Comparison of ENCODE assay signal across 17 cellular contexts in the genomic region with DNA sequence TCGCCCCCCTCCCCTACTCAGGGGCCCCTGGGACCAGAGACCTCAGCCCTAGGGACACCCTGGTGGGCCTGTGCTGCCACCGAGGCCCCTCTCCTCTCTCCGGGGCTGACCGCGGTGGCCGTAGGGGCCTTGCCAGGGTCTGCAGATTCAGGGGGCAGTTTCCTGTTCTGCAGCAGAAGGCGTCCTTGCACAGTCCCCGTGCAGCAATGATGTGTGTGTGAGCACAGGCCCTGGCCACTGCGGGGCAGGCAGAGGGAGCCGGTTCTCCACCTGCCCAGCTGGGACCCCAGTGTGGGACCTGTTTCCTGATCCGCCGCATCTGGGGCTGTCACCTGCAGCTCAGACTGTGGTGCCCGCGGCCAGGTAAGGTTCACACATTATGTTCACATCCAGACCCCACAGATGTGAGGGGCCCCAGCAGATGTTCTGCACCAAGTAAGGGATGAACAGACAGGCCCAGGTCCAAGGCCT.
DNase-seq lines count a peak whose midpoint lies in the region; ATAC-seq, FAIRE-seq and TF ChIP-seq lines count a peak whose summit lies in the region.
"Had no signal": no experiment of that assay in that cellular context is flagged by ENCODE, and none has a peak within 500 bp of the region (broad histone marks: within the 10 kb centered on the region; RNA-seq: fewer than 3 reads in every experiment).

No MANE protein-coding gene starts in this region.

- H3K4me3 ChIP-seq in HepG2 (replicated peaks in 1 of 3; ENCODE audit: insufficient read depth in 1 of 3, low read depth in 2 of 3, low read length in 3 of 3) (no peak overlapping the region; a peak in 1 of 6 replicates), right lobe of liver (no peak overlapping the region), RWPE2 (ENCODE audit: severe bottlenecking) (no peak overlapping the region)

- H3K27ac ChIP-seq in HepG2 (ENCODE audit: extremely low read length, insufficient read depth, low read length) (no peak overlapping the region), right lobe of liver (no peak overlapping the region), RWPE2 (ENCODE audit: poor library complexity, severe bottlenecking) (peak overlapping the region; percentile 28)

- no TSS peak for BruUV-seq in HepG2 (replicated peaks; lab: Mats Ljungman, UMichigan)

- no peak for TF ChIP-seq POLR2A in HepG2 (IDR thresholded peaks at IDR 0.05; ENCODE audit: insufficient read depth in 1 of 2, low read depth in 2 of 2, low read length in 2 of 2)
- no peak for TF ChIP-seq POLR2A in right lobe of liver (IDR thresholded peaks at IDR 0.05)

- TF ChIP-seq CTCF in HepG2 (CRISPR knock-in tag; IDR thresholded peaks at IDR 0.05) (peak; percentile 33), right lobe of liver (IDR thresholded peaks at IDR 0.05) (no peak), RWPE2 (IDR thresholded peaks at IDR 0.05; ENCODE audit: poor library complexity, severe bottlenecking) (no peak)

- ATAC-seq in HepG2 (no peak), right lobe of liver (no peak), RWPE2 (ENCODE audit: low read depth) (no peak)

- no peak overlapping the region for H2AFZ ChIP-seq in HepG2 (ENCODE audit: low read length)

- POLR2A ChIA-PET in HepG2 (lab: Yijun Ruan, JAX), result no interaction called here

- peak overlapping the region in 4 of 5 donors; percentile 28 to 80 (median 50) for H3K4me3 Mint-ChIP-seq in immature natural killer cell
- H3K4me3 Mint-ChIP-seq in activated naive CD4-positive, alpha-beta T cell treated with anti-CD3 and anti-CD28 coated beads for 36 hours, result no peak overlapping the region
- H3K4me3 Mint-ChIP-seq: activated T-cell treated with anti-CD3 and anti-CD28 coated beads, Interleukin-2, amount 50 U/mL, for 72 hours; mesothelial cell of epicardium; neural crest cell had no signal

- FAIRE-seq in HepG2 (lab: Jason Lieb, UNC), result no peak

- CTCF ChIA-PET in HepG2 (lab: Yijun Ruan, JAX; ENCODE audit: low intra/inter-chr PET ratio, low total read pairs), result no interaction called here
- CTCF ChIA-PET in activated naive CD4-positive, alpha-beta T cell treated with anti-CD3 and anti-CD28 coated beads for 36 hours (lab: Charles Lee), result interaction anchor here (0.6 kb wide), 1 partner anchor 29 kb away, joined by 4 read pairs; no protein-coding TSS in a partner anchor

- H3K27me3 Mint-ChIP-seq in immature natural killer cell (ENCODE audit: low read depth in 3 of 3), result peaks cover 4 to 18% (median 13%) of the 10 kb centered on the region in 3 donors
- peaks cover 21% of the 10 kb centered on the region for H3K27me3 Mint-ChIP-seq in activated naive CD4-positive, alpha-beta T cell treated with anti-CD3 and anti-CD28 coated beads for 36 hours (ENCODE audit: low read depth)

- no peaks in the 10 kb centered on the region for H3K36me3 ChIP-seq in HepG2 (replicated peaks in 1 of 2; ENCODE audit: control insufficient read depth in 1 of 2, insufficient read depth in 2 of 2, low read length in 2 of 2)
- no peaks in the 10 kb centered on the region for H3K36me3 ChIP-seq in right lobe of liver
- 0 out of 2 replicates have a peak, but pooled peaks cover 5% of the 10 kb centered on the region for H3K36me3 ChIP-seq in RWPE2 (ENCODE audit: low read depth)

- H3K9me3 Mint-ChIP-seq in immature natural killer cell, result no peaks in the 10 kb centered on the region
- no peaks in the 10 kb centered on the region for H3K9me3 Mint-ChIP-seq in activated naive CD4-positive, alpha-beta T cell treated with anti-CD3 and anti-CD28 coated beads for 36 hours
- H3K9me3 Mint-ChIP-seq: activated naive CD8-positive, alpha-beta T cell treated with anti-CD3 and anti-CD28 coated beads, Interleukin-2, amount 10 ng/mL, durations not matched to agents 7 days and 5 days; activated T-cell treated with anti-CD3 and anti-CD28 coated beads, Interleukin-2, amount 50 U/mL, for 72 hours; mesothelial cell of epicardium; neural crest cell had no signal

- in situ Hi-C loops in HepG2 (cut with HindIII; ENCODE audit: extremely low pct_ligation_motif_present, low pct_unique_long_range_greater_than_20kb), result no loop called here

- TF ChIP-seq EP300 in HepG2 (IDR thresholded peaks at IDR 0.05; ENCODE audit: low read depth in 2 of 2, low read length in 2 of 2) (no peak), HepG2 (CRISPR knock-in tag; IDR thresholded peaks at IDR 0.05; ENCODE audit: borderline replicate concordance) (no peak)

- H3K27me3 ChIP-seq in HepG2 (ENCODE audit: control insufficient read depth in 1 of 2, insufficient read depth in 2 of 2, low read length in 2 of 2) (peaks cover 4 to 14% of the 10 kb centered on the region in 2 experiments; a peak in 4 of 5 replicates), right lobe of liver (no peaks in the 10 kb centered on the region), RWPE2 (ENCODE audit: insufficient read depth, poor library complexity, severe bottlenecking) (no peaks in the 10 kb centered on the region)
- H3K27me3 ChIP-seq: brain microvascular endothelial cell had no signal

- no peaks in the 10 kb centered on the region for H4K20me1 ChIP-seq in HepG2 (ENCODE audit: insufficient read depth, low read length)

- H3K4me1 Mint-ChIP-seq in immature natural killer cell, result peaks cover 27 to 39% of the 10 kb centered on the region in 2 donors
- peaks cover 16% of the 10 kb centered on the region for H3K4me1 Mint-ChIP-seq in activated naive CD4-positive, alpha-beta T cell treated with anti-CD3 and anti-CD28 coated beads for 36 hours (ENCODE audit: low read depth)
- H3K4me1 Mint-ChIP-seq: neural crest cell had no signal

- H3K4me1 ChIP-seq in HepG2 (ENCODE audit: insufficient read depth, low read length) (peaks cover 83% of the 10 kb centered on the region), right lobe of liver (peaks cover 0 to 32% (median 7%) of the 10 kb centered on the region in 4 donors), RWPE2 (ENCODE audit: insufficient read depth, poor library complexity, severe bottlenecking) (peaks cover 28% of the 10 kb centered on the region)

- no peaks in the 10 kb centered on the region for H3K79me2 ChIP-seq in HepG2 (ENCODE audit: insufficient read depth, low read length)

- DNase-seq in HepG2 (ENCODE audit: low spot score) (no peak), right lobe of liver (no peak), RWPE2 (ENCODE audit: low spot score) (peak; percentile 51), immature natural killer cell (peak in 1 of 3 donors; percentile 7), germinal center (ENCODE audit: low spot score) (no peak), RPMI8226 (no peak), SIG-M5 (lab: John Stamatoyannopoulos, UW) (no peak)
- DNase-seq in activated naive CD4-positive, alpha-beta T cell treated with anti-CD3 and anti-CD28 coated beads for 36 hours, result no peak
- DNase-seq: activated T-cell treated with anti-CD3 and anti-CD28 coated beads, Interleukin-2, amount 50 U/mL, for 72 hours; erythroblast; foreskin melanocyte; NCI-H2107; NCI-H524 had no signal

- H3K27ac Mint-ChIP-seq in immature natural killer cell, result peak overlapping the region; percentile 68 to 99 (median 96)
- H3K27ac Mint-ChIP-seq in activated naive CD4-positive, alpha-beta T cell treated with anti-CD3 and anti-CD28 coated beads for 36 hours, result no peak overlapping the region
- H3K27ac Mint-ChIP-seq: activated T-cell treated with anti-CD3 and anti-CD28 coated beads, Interleukin-2, amount 50 U/mL, for 72 hours; mesothelial cell of epicardium had no signal

- 0 out of 2 replicates have a peak overlapping the region, but pooled peaks have one; percentile 66 for H3K4me2 ChIP-seq in HepG2 (ENCODE audit: low read depth, low read length)

- H3K9me3 ChIP-seq in HepG2 (ENCODE audit: low read length) (no peaks in the 10 kb centered on the region), right lobe of liver (no peaks in the 10 kb centered on the region), RWPE2 (ENCODE audit: severe bottlenecking) (no peaks in the 10 kb centered on the region)

- WGBS in HepG2 (ENCODE audit: low lambda C conversion rate), result 100% methylated on average over 1 of the region's 14 CpGs
- 73% methylated on average over 3 of the region's 14 CpGs for WGBS in right lobe of liver (ENCODE audit: insufficient coverage, low coverage, low lambda C conversion rate, missing lambda C conversion rate)

- peaks cover 0 to 3% (median 0%) of the 10 kb centered on the region in 3 donors for H3K36me3 Mint-ChIP-seq in immature natural killer cell
- no peaks in the 10 kb centered on the region for H3K36me3 Mint-ChIP-seq in activated naive CD4-positive, alpha-beta T cell treated with anti-CD3 and anti-CD28 coated beads for 36 hours (ENCODE audit: low read depth)
- H3K36me3 Mint-ChIP-seq: activated naive CD8-positive, alpha-beta T cell treated with anti-CD3 and anti-CD28 coated beads, Interleukin-2, amount 10 ng/mL, durations not matched to agents 7 days and 5 days; mesothelial cell of epicardium had no signal

- intact Hi-C loops in HepG2 (cut with micrococcal nuclease; ENCODE audit: unreplicated experiment), result no loop called here
- intact Hi-C loops in right lobe of liver (cut with DNase I), result loop anchor here in 1 of 2 donors (10.0 kb wide), 1 partner anchor 301 kb away; no protein-coding TSS in a partner anchor
- intact Hi-C loops in activated naive CD4-positive, alpha-beta T cell treated with anti-CD3 and anti-CD28 coated beads for 36 hours (cut with micrococcal nuclease), result loop anchor here (1.0 to 10.0 kb wide), 2 partner anchors 64 to 1481 kb away; no protein-coding TSS in a partner anchor

- TF ChIP-seq RAD21 in HepG2 (CRISPR knock-in tag; IDR thresholded peaks at IDR 0.05), result no peak

- H3K9ac ChIP-seq in HepG2 (ENCODE audit: insufficient read depth, low read depth, low read length), result no peak overlapping the region

TF ChIP-seq in HepG2, 621 proteins besides CTCF, POLR2A, EP300 and RAD21:
- TF ChIP-seq TARDBP (CRISPR knock-in tag; IDR thresholded peaks at IDR 0.05) (0 out of 2 replicates have a peak, but pooled peaks have one; percentile 20), MYC (CRISPR knock-in tag; IDR thresholded peaks at IDR 0.05; ENCODE audit: borderline replicate concordance) (no peak), AGO2 (optimal IDR thresholded peaks at IDR 0.05; ENCODE audit: low read depth, low read length) (peak; percentile 69)
